20 cellular contexts compared by ENCODE assay signal in genomic region chr5:78753093-78753531, GRCh38.
DNase-seq lines count a peak whose midpoint lies in the region; FAIRE-seq and TF ChIP-seq lines count a peak whose summit lies in the region.
"Had no signal": no experiment of that assay in that cellular context is flagged by ENCODE, and none has a peak within 500 bp of the region (broad histone marks: within the 10 kb centered on the region; RNA-seq: fewer than 3 reads in every experiment).

No MANE protein-coding gene starts in this region.

- peak; percentile 72 for DNase-seq in GM04503 (ENCODE audit: low read depth)
- DNase-seq in amniotic epithelial cell (ENCODE audit: low read depth) = peak; percentile 72
- DNase-seq in fibroblast of mammary gland (ENCODE audit: low read depth) = peak; percentile 60
- DNase-seq in stromal cell of bone marrow (ENCODE audit: low read depth) = peak; percentile 72
- DNase-seq in retina = no peak
- DNase-seq in COR-L47 (lab: John Stamatoyannopoulos, UW) = no peak
- DNase-seq in D721Med (ENCODE audit: insufficient read length, low spot score) = no peak
- DNase-seq: activated CD4-positive, alpha-beta T cell treated with anti-CD3 and anti-CD28 coated beads, Interleukin-2, amount 50 U/mL, for 48 hours; activated gamma-delta T cell treated with Interleukin-2 at 50 U/mL for 16 hours; amniotic stem cell; central memory CD4-positive, alpha-beta T cell; GOT3; left colon; midbrain; NCI-H1105 treated with DMSO at 0.1 percent for 48 hours; NCI-H510A; psoas muscle; T-helper 2 cell; upper lobe of left lung had no signal

- H3K4me3 ChIP-seq in fibroblast of mammary gland (ENCODE audit: control insufficient read depth, low read depth, low read length) = no peak overlapping the region
- H3K4me3 ChIP-seq: psoas muscle, SK-N-MC, upper lobe of left lung had no signal

- TF ChIP-seq CTCF in fibroblast of mammary gland (conservative IDR thresholded peaks at IDR 0.05; ENCODE audit: control insufficient read depth, insufficient read depth, low read depth, low read length) = no peak
- no peak for TF ChIP-seq CTCF in D721Med (IDR thresholded peaks at IDR 0.05; ENCODE audit: insufficient read depth, missing control alignments)

- FAIRE-seq in D721Med (lab: Jason Lieb, UNC) = no peak

Comparison
In these comparisons a context has a peak if more than half of its experiments do, and no peak if none do; other contexts are left out.
1. DNase-seq: peak in GM04503 (single experiment), amniotic epithelial cell (single experiment), fibroblast of mammary gland (single experiment) and stromal cell of bone marrow (single experiment); none in retina (single experiment), COR-L47 (single experiment) and D721Med (single experiment).